19 cellular contexts compared by ENCODE assay signal in the genomic region with DNA sequence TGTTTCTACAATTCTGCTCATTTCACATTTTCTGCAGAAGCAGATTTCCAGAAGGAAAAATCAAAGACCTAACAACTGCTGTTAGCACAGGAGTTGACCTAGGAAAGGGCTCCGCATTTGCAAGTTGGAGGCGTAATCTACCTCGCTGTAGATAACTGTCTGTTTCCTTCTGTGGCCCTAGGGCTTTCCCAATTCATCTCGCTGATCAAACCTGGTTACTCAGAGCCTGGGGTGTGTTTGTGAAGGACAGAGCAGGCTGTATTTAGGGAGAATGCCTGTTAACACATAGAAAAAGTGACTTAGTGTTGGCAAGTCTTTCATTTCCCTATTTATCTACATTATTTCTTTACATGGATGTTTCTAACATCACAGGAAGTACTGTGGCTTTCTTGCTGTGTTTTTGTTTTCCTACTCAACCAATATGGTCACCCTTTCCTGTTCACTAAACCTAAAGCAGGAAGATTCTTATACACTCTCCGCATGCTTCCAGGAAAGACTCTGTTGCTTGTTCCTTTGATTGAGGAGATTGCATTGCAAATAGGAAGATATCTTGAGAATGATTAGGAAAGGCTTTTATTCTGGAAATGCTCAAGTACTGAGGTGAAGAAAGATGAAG. TPM values are rescaled to one million over a fixed set of nuclear protein-coding genes. Genes with fewer than 3 reads are reported as not detected.
DNase-seq lines count a peak whose midpoint lies in the region; ATAC-seq and FAIRE-seq lines count a peak whose summit lies in the region.
"Had no signal": no experiment of that assay in that cellular context is flagged by ENCODE, and none has a peak within 500 bp of the region (broad histone marks: within the 10 kb centered on the region; RNA-seq: fewer than 3 reads in every experiment).

No MANE protein-coding gene starts in this region.

- H3K4me3 ChIP-seq in thymus (ENCODE audit: low read length), result no peak overlapping the region
- H3K4me3 ChIP-seq: adrenal gland, hepatocyte had no signal

- CTCF ChIA-PET in activated naive CD4-positive, alpha-beta T cell treated with anti-CD3 and anti-CD28 coated beads for 36 hours (lab: Charles Lee), result no interaction called here

- peak overlapping the region; percentile 5 for H3K27ac ChIP-seq in thymus (ENCODE audit: low read depth)
- H3K27ac ChIP-seq: adrenal gland, hepatocyte had no signal

- peaks cover 24% of the 10 kb centered on the region for H3K4me1 Mint-ChIP-seq in activated naive CD4-positive, alpha-beta T cell treated with anti-CD3 and anti-CD28 coated beads, Interleukin-2, amount 50 U/mL, for 24 hours
- peaks cover 48% of the 10 kb centered on the region for H3K4me1 Mint-ChIP-seq in activated naive CD4-positive, alpha-beta T cell treated with anti-CD3 and anti-CD28 coated beads for 36 hours (ENCODE audit: low read depth)
- H3K4me1 Mint-ChIP-seq in effector memory CD8-positive, alpha-beta T cell (ENCODE audit: low read depth in 2 of 2), result peaks cover 26 to 38% of the 10 kb centered on the region in 2 donors
- H3K4me1 Mint-ChIP-seq: stimulated activated naive B cell treated with anti-CD40 and anti-IgM and Interleukin-4, amounts not matched to agents 10 μg/mL and 1 μg/mL and 100 μg/mL, for 72 hours had no signal

- H3K9me3 Mint-ChIP-seq in activated naive CD4-positive, alpha-beta T cell treated with anti-CD3 and anti-CD28 coated beads, Interleukin-2, amount 50 U/mL, for 24 hours, result no peaks in the 10 kb centered on the region
- peaks cover 4% of the 10 kb centered on the region for H3K9me3 Mint-ChIP-seq in activated naive CD4-positive, alpha-beta T cell treated with anti-CD3 and anti-CD28 coated beads for 36 hours
- no peaks in the 10 kb centered on the region for H3K9me3 Mint-ChIP-seq in effector memory CD8-positive, alpha-beta T cell

- no peaks in the 10 kb centered on the region for H3K4me1 ChIP-seq in thymus (ENCODE audit: control insufficient read depth, insufficient read depth, low read length)
- H3K4me1 ChIP-seq: adrenal gland had no signal

- DNase-seq in activated naive CD4-positive, alpha-beta T cell treated with anti-CD3 and anti-CD28 coated beads for 36 hours, result no peak
- peak; percentile 2 for DNase-seq in NCI-H69 (lab: John Stamatoyannopoulos, UW)
- DNase-seq in effector memory CD8-positive, alpha-beta T cell, result no peak
- no peak for DNase-seq in urothelium cell line (ENCODE audit: low spot score)
- DNase-seq: adrenal gland; effector CD4-positive, alpha-beta T cell; left cardiac atrium; NCI-H1694; NCI-H446; OCI-M1; posterior cingulate gyrus; SK-N-SH; stimulated activated naive B cell treated with anti-CD40 and anti-IgM and Interleukin-4, amounts not matched to agents 10 μg/mL and 1 μg/mL and 100 μg/mL, for 72 hours had no signal

- no peaks in the 10 kb centered on the region for H3K9me3 ChIP-seq in thymus (ENCODE audit: control insufficient read depth)
- H3K9me3 ChIP-seq: adrenal gland, SK-N-SH had no signal

- intact Hi-C loops in activated naive CD4-positive, alpha-beta T cell treated with anti-CD3 and anti-CD28 coated beads for 36 hours (cut with micrococcal nuclease), result loop anchor here (2.0 kb wide), 1 partner anchor 499 kb away; no protein-coding TSS in a partner anchor

- no peaks in the 10 kb centered on the region for H3K27me3 ChIP-seq in thymus (ENCODE audit: control insufficient read depth, insufficient read depth)
- H3K27me3 ChIP-seq: adrenal gland, hepatocyte had no signal

- peak overlapping the region; percentile 36 for H3K27ac Mint-ChIP-seq in activated naive CD4-positive, alpha-beta T cell treated with anti-CD3 and anti-CD28 coated beads, Interleukin-2, amount 50 U/mL, for 24 hours
- H3K27ac Mint-ChIP-seq in activated naive CD4-positive, alpha-beta T cell treated with anti-CD3 and anti-CD28 coated beads for 36 hours, result no peak overlapping the region
- H3K27ac Mint-ChIP-seq in effector memory CD8-positive, alpha-beta T cell, result peak overlapping the region; percentile 88 to 94
- H3K27ac Mint-ChIP-seq: stimulated activated naive B cell treated with anti-CD40 and anti-IgM and Interleukin-4, amounts not matched to agents 10 μg/mL and 1 μg/mL and 100 μg/mL, for 72 hours had no signal

- no peak for FAIRE-seq in urothelium cell line (lab: Jason Lieb, UNC)
- FAIRE-seq: D721Med had no signal

- 82% methylated on average over 5 of the region's 5 CpGs for WGBS in thymus

- peak; percentile 70 for ATAC-seq in effector memory CD8-positive, alpha-beta T cell (replicated peaks)
- ATAC-seq in HG02623 (IDR thresholded peaks at IDR 0.05; ENCODE audit: unreplicated experiment), result no peak
- no peak for ATAC-seq in GM18907 (IDR thresholded peaks at IDR 0.05; ENCODE audit: unreplicated experiment)
- ATAC-seq: left cardiac atrium; stimulated activated naive B cell treated with anti-CD40 and anti-IgM and Interleukin-4, amounts not matched to agents 10 μg/mL and 1 μg/mL and 100 μg/mL, for 72 hours had no signal

- H3K27me3 Mint-ChIP-seq in activated naive CD4-positive, alpha-beta T cell treated with anti-CD3 and anti-CD28 coated beads, Interleukin-2, amount 50 U/mL, for 24 hours, result no peaks in the 10 kb centered on the region
- peaks cover 3% of the 10 kb centered on the region for H3K27me3 Mint-ChIP-seq in activated naive CD4-positive, alpha-beta T cell treated with anti-CD3 and anti-CD28 coated beads for 36 hours (ENCODE audit: low read depth)
- no peaks in the 10 kb centered on the region for H3K27me3 Mint-ChIP-seq in effector memory CD8-positive, alpha-beta T cell

- H3K4me3 Mint-ChIP-seq in activated naive CD4-positive, alpha-beta T cell treated with anti-CD3 and anti-CD28 coated beads, Interleukin-2, amount 50 U/mL, for 24 hours, result no peak overlapping the region
- no peak overlapping the region for H3K4me3 Mint-ChIP-seq in activated naive CD4-positive, alpha-beta T cell treated with anti-CD3 and anti-CD28 coated beads for 36 hours
- H3K4me3 Mint-ChIP-seq in effector memory CD8-positive, alpha-beta T cell, result peak overlapping the region; percentile 60 to 62
- H3K4me3 Mint-ChIP-seq: stimulated activated naive B cell treated with anti-CD40 and anti-IgM and Interleukin-4, amounts not matched to agents 10 μg/mL and 1 μg/mL and 100 μg/mL, for 72 hours had no signal

- no peaks in the 10 kb centered on the region for H3K36me3 ChIP-seq in thymus (ENCODE audit: control insufficient read depth, insufficient read depth)
- H3K36me3 ChIP-seq: adrenal gland had no signal

- H3K36me3 Mint-ChIP-seq in activated naive CD4-positive, alpha-beta T cell treated with anti-CD3 and anti-CD28 coated beads, Interleukin-2, amount 50 U/mL, for 24 hours, result no peaks in the 10 kb centered on the region
- H3K36me3 Mint-ChIP-seq in activated naive CD4-positive, alpha-beta T cell treated with anti-CD3 and anti-CD28 coated beads for 36 hours (ENCODE audit: low read depth), result peaks cover 1% of the 10 kb centered on the region
- peaks cover 2% of the 10 kb centered on the region for H3K36me3 Mint-ChIP-seq in effector memory CD8-positive, alpha-beta T cell (ENCODE audit: insufficient read depth)
- H3K36me3 Mint-ChIP-seq: stimulated activated naive B cell treated with anti-CD40 and anti-IgM and Interleukin-4, amounts not matched to agents 10 μg/mL and 1 μg/mL and 100 μg/mL, for 72 hours had no signal

RNA-seq across cellular contexts. Expression of a gene that starts 40.5 kb away (rescaled TPM):
- 10 to 100 TPM; 14.4 to 18.0 TPM for total RNA-seq in activated naive CD4-positive, alpha-beta T cell treated with anti-CD3 and anti-CD28 coated beads for 36 hours
- polyA plus RNA-seq in thymus, result 16.3 TPM

Comparison
In these comparisons a context has a peak if more than half of its experiments do, and no peak if none do; other contexts are left out.
1. H3K4me3 Mint-ChIP-seq: peak in effector memory CD8-positive, alpha-beta T cell (2 of 2); none in activated naive CD4-positive, alpha-beta T cell treated with anti-CD3 and anti-CD28 coated beads, Interleukin-2, amount 50 U/mL, for 24 hours (single experiment) and activated naive CD4-positive, alpha-beta T cell treated with anti-CD3 and anti-CD28 coated beads for 36 hours (single experiment).